8 cellular contexts compared by ENCODE assay signal in genomic region chr5:68240196-68240595, GRCh38. TPM values are rescaled to one million over a fixed set of nuclear protein-coding genes. Genes with fewer than 3 reads are reported as not detected.
DNase-seq lines count a peak whose midpoint lies in the region; ATAC-seq, FAIRE-seq and TF ChIP-seq lines count a peak whose summit lies in the region.

No MANE protein-coding gene starts in this region.

- no peak overlapping the region for H3K4ac ChIP-seq in mesendoderm (ENCODE audit: low read depth, low read length)

- H3K9ac ChIP-seq in HepG2 (ENCODE audit: insufficient read depth, low read depth, low read length): peak overlapping the region; percentile 38; the same call in 1 of the 2 replicates
- no peak overlapping the region for H3K9ac ChIP-seq in mesendoderm (ENCODE audit: low read length)

- no peak overlapping the region for H4K5ac ChIP-seq in mesendoderm (ENCODE audit: low read length)

- no peak overlapping the region for H2BK5ac ChIP-seq in mesendoderm (ENCODE audit: low read length)

- H2BK15ac ChIP-seq in mesendoderm (replicated peaks; ENCODE audit: low read depth): no peak overlapping the region

- no peaks in the 10 kb centered on the region for H3K9me3 ChIP-seq in HepG2 (ENCODE audit: low read length)

- POLR2A ChIA-PET in HepG2 (lab: Yijun Ruan, JAX): interaction anchor here (1.2 to 4.4 kb wide), 5 partner anchors 12 to 470 kb away, joined by 3 to 40 read pairs (median 5); partner anchors contain the start of gene PIK3R1

- H3K18ac ChIP-seq in mesendoderm (ENCODE audit: low read length): no peak overlapping the region

- CTCF ChIA-PET in HepG2 (lab: Yijun Ruan, JAX; ENCODE audit: low intra/inter-chr PET ratio, low total read pairs): no interaction called here

- peaks cover 66% of the 10 kb centered on the region for H3K79me2 ChIP-seq in HepG2 (ENCODE audit: insufficient read depth, low read length)
- no peaks in the 10 kb centered on the region for H3K79me2 ChIP-seq in mesendoderm (ENCODE audit: control insufficient read depth, insufficient read depth, low read length)

- H4K8ac ChIP-seq in mesendoderm (ENCODE audit: low read depth, low read length): no peak overlapping the region

- BruUV-seq in HepG2 (replicated peaks; lab: Mats Ljungman, UMichigan): TSS peak; percentile 17

- H4K20me1 ChIP-seq in HepG2 (ENCODE audit: insufficient read depth, low read length): no peaks in the 10 kb centered on the region; the same call in 1 of the 2 replicates

- H3K27me3 ChIP-seq in HepG2 (ENCODE audit: control insufficient read depth in 1 of 2, insufficient read depth in 2 of 2, low read length in 2 of 2): no peaks in the 10 kb centered on the region
- no peaks in the 10 kb centered on the region for H3K27me3 ChIP-seq in mesendoderm (ENCODE audit: insufficient read depth, low read length, poor library complexity)

- TF ChIP-seq POLR2A in HepG2 (IDR thresholded peaks at IDR 0.05; ENCODE audit: insufficient read depth in 1 of 2, low read depth in 2 of 2, low read length in 2 of 2): no peak

- in situ Hi-C loops in HepG2 (cut with HindIII; ENCODE audit: extremely low pct_ligation_motif_present, low pct_unique_long_range_greater_than_20kb): no loop called here

- H3K56ac ChIP-seq in mesendoderm (ENCODE audit: low read length): no peak overlapping the region

- no peak overlapping the region for H2AFZ ChIP-seq in HepG2 (ENCODE audit: low read length)

- no peak for TF ChIP-seq CTCF in HepG2 (CRISPR knock-in tag; IDR thresholded peaks at IDR 0.05)

- H3K23ac ChIP-seq in mesendoderm (ENCODE audit: low read length): no peak overlapping the region

- TF ChIP-seq EP300 in HepG2 (IDR thresholded peaks at IDR 0.05; ENCODE audit: low read depth in 2 of 2, low read length in 2 of 2) (no peak), HepG2 (CRISPR knock-in tag; IDR thresholded peaks at IDR 0.05; ENCODE audit: borderline replicate concordance) (no peak)

- H3K4me1 ChIP-seq in HepG2 (ENCODE audit: insufficient read depth, low read length) (peaks cover 67% of the 10 kb centered on the region), mesendoderm (ENCODE audit: control insufficient read depth, low read depth, low read length) (no peaks in the 10 kb centered on the region)

- FAIRE-seq in HepG2 (lab: Jason Lieb, UNC): peak; percentile 39

- no peak for TF ChIP-seq RAD21 in HepG2 (CRISPR knock-in tag; IDR thresholded peaks at IDR 0.05)

- no peak overlapping the region for H2BK120ac ChIP-seq in mesendoderm (ENCODE audit: low read depth, low read length)

- no peaks in the 10 kb centered on the region for H3K36me3 ChIP-seq in HepG2 (replicated peaks in 1 of 2; ENCODE audit: control insufficient read depth in 1 of 2, insufficient read depth in 2 of 2, low read length in 2 of 2)
- no peaks in the 10 kb centered on the region for H3K36me3 ChIP-seq in mesendoderm (ENCODE audit: control insufficient read depth, insufficient read depth, low read length)

- peak; percentile 44 for DNase-seq in SIG-M5 (lab: John Stamatoyannopoulos, UW)
- no peak for DNase-seq in HepG2 (ENCODE audit: low spot score)
- no peak for DNase-seq in HK-2 (ENCODE audit: unreplicated experiment)
- DNase-seq in SK-N-DZ (ENCODE audit: low spot score): no peak
- DNase-seq in NCI-H1930 (lab: John Stamatoyannopoulos, UW): no peak
- no peak for DNase-seq in mesendoderm

- peak overlapping the region in 2 of 3 experiments; percentile 9 to 33; a peak in 4 of 6 replicates for H3K4me3 ChIP-seq in HepG2 (replicated peaks in 1 of 3; ENCODE audit: insufficient read depth in 1 of 3, low read depth in 2 of 3, low read length in 3 of 3)
- H3K4me3 ChIP-seq in mesendoderm (ENCODE audit: low read length): no peak overlapping the region

- H3K27ac ChIP-seq in HepG2 (ENCODE audit: extremely low read length, insufficient read depth, low read length) (peak overlapping the region; percentile 72), mesendoderm (ENCODE audit: low read depth, low read length) (no peak overlapping the region)

- no peak overlapping the region for H2AK5ac ChIP-seq in mesendoderm (ENCODE audit: low read length)

- peak overlapping the region; percentile 59 for H3K4me2 ChIP-seq in HepG2 (ENCODE audit: low read depth, low read length)
- H3K4me2 ChIP-seq in mesendoderm (ENCODE audit: low read length): no peak overlapping the region

- peaks cover 3% of the 10 kb centered on the region for H3K79me1 ChIP-seq in mesendoderm (ENCODE audit: low read length)

- intact Hi-C loops in HepG2 (cut with micrococcal nuclease; ENCODE audit: unreplicated experiment): no loop called here

- ATAC-seq in GM18858 (IDR thresholded peaks at IDR 0.05; ENCODE audit: unreplicated experiment): peak; percentile 63
- ATAC-seq in HG02642 (IDR thresholded peaks at IDR 0.05; ENCODE audit: poor library complexity, unreplicated experiment): peak; percentile 64
- no peak for ATAC-seq in HepG2

TF ChIP-seq in HepG2, 621 proteins besides CTCF, POLR2A, EP300 and RAD21 (continues in another document):
- no peak for TF ChIP-seq HOXD1 (CRISPR knock-in tag; IDR thresholded peaks at IDR 0.05)

RNA-seq across cellular contexts. Expression of gene PIK3R1, which starts 24.6 kb away (rescaled TPM):
- 21.3 and 26.0 TPM in 2 replicates for total RNA-seq in HepG2 (2016; rRNA removed; fragmentation: Illumina TruSeq; extraction: Trizol)
- 15.6 and 18.1 TPM in 2 replicates for total RNA-seq in HepG2 (2016; cell fraction: cytosol; rRNA removed; fragmentation: Illumina TruSeq; extraction: Trizol; ENCODE audit: low read depth)
- 23.2 and 24.7 TPM in 2 replicates for total RNA-seq in HepG2 (2016; cell fraction: insoluble cytoplasmic fraction; rRNA removed; fragmentation: Illumina TruSeq; extraction: Trizol)
- 8.9 and 10.9 TPM in 2 replicates for total RNA-seq in HepG2 (2016; cell fraction: membrane; rRNA removed; fragmentation: Illumina TruSeq; extraction: Trizol)
- total RNA-seq in HepG2 (2016; cell fraction: nucleus; rRNA removed; fragmentation: Illumina TruSeq; extraction: Trizol): 42.9 and 43.7 TPM in 2 replicates
- 6.4 and 8.4 TPM in 2 replicates for polyA plus RNA-seq in HepG2 (2011; rRNA removed)
- polyA plus RNA-seq in HepG2 (2011; cell fraction: cytosol; rRNA removed): 3.4 and 4.1 TPM in 2 replicates
- polyA plus RNA-seq in HepG2 (2011; cell fraction: nucleus; rRNA removed): 4.4 and 7.1 TPM in 2 replicates
- polyA plus RNA-seq in HepG2 (2012): 7.9 and 11.9 TPM in 2 replicates
- polyA plus RNA-seq in HepG2 (2016; cell fraction: cytosol; fragmentation: Illumina TruSeq; extraction: Trizol; ENCODE audit: low read depth): 0.45 and 0.52 TPM in 2 replicates
- polyA plus RNA-seq in HepG2 (2016; cell fraction: insoluble cytoplasmic fraction; fragmentation: Illumina TruSeq; extraction: Trizol; ENCODE audit: low read depth): 19.5 and 20.2 TPM in 2 replicates
- 1.8 and 2.2 TPM in 2 replicates for polyA plus RNA-seq in HepG2 (2016; cell fraction: membrane; fragmentation: Illumina TruSeq; extraction: Trizol; ENCODE audit: low read depth)
- 35.9 and 42.5 TPM in 2 replicates for polyA plus RNA-seq in HepG2 (2016; cell fraction: nucleus; fragmentation: Illumina TruSeq; extraction: Trizol; ENCODE audit: insufficient read depth, low read depth)
- polyA minus RNA-seq in HepG2 (2011; rRNA and poly(A)+ RNA removed; ENCODE audit: low replicate concordance): 0.19 and 11.0 TPM in 2 replicates
- polyA minus RNA-seq in HepG2 (2011; cell fraction: cytosol; rRNA and poly(A)+ RNA removed): 9.1 and 9.7 TPM in 2 replicates
- polyA minus RNA-seq in HepG2 (2011; cell fraction: nucleus; rRNA and poly(A)+ RNA removed): 46.5 and 49.8 TPM in 2 replicates
- polyA plus RNA-seq in SK-N-DZ (2014; cell fraction: cytosol; rRNA removed): 7.3 and 7.4 TPM in 2 replicates
- polyA plus RNA-seq in SK-N-DZ (2014; cell fraction: nucleus; rRNA removed): 7.7 and 16.9 TPM in 2 replicates
- 22.1 TPM for polyA plus RNA-seq in mesendoderm (2013, experiment 1 of 2)
- 22.7 TPM for polyA plus RNA-seq in mesendoderm (2013, experiment 2 of 2)
